19 cellular contexts compared by ENCODE assay signal in the genomic region with DNA sequence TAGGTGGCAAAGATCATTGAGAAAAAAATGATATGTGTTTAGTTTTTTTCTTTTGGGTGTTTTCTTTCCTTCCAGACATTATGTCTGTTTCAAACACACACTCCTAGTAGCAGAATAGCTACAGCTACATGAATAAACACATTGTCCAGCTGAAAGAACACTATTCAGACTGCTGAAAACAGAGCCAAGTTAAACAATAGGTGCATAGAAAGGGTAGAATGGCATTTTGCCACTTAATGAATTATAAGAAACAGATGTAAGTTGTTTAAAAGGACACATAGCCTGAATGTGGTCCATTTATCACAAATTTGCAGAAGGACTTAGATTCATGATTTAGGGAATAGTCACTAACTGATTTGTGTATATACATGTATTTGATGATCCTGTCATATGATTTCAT. TPM values are rescaled to one million over a fixed set of nuclear protein-coding genes. Genes with fewer than 3 reads are reported as not detected.
DNase-seq lines count a peak whose midpoint lies in the region; ATAC-seq and TF ChIP-seq lines count a peak whose summit lies in the region.
"Had no signal": no experiment of that assay in that cellular context is flagged by ENCODE, and none has a peak within 500 bp of the region (broad histone marks: within the 10 kb centered on the region; RNA-seq: fewer than 3 reads in every experiment).

No MANE protein-coding gene starts in this region.

- intact Hi-C loops in left ventricle myocardium superior (cut with micrococcal nuclease) = no loop called here

- no peaks in the 10 kb centered on the region for H3K9me3 ChIP-seq in right atrium auricular region
- H3K9me3 ChIP-seq: thoracic aorta had no signal

- no peak for TF ChIP-seq CTCF in right atrium auricular region (IDR thresholded peaks at IDR 0.05)
- no peak for TF ChIP-seq CTCF in VCaP (conservative IDR thresholded peaks at IDR 0.05)
- no peak for TF ChIP-seq CTCF in fibroblast of the aortic adventitia (IDR thresholded peaks at IDR 0.05; ENCODE audit: insufficient read depth, low read length)

- no peaks in the 10 kb centered on the region for H3K36me3 ChIP-seq in right atrium auricular region
- H3K36me3 ChIP-seq: thoracic aorta had no signal

- DNase-seq in left ventricle myocardium superior (no peak), right atrium auricular region (ENCODE audit: low spot score) (no peak), fibroblast of the aortic adventitia (ENCODE audit: low read depth) (peak; percentile 51), superior temporal gyrus (ENCODE audit: extremely low spot score) (peak; percentile 89), NK-92 (lab: John Stamatoyannopoulos, UW; ENCODE audit: unreplicated experiment) (no peak)
- no peak for DNase-seq in stimulated activated CD4-positive, alpha-beta T cell treated with anti-CD3 and anti-CD28 coated beads, Interleukin-15, amount 100 ng/mL, for 24 hours
- DNase-seq: activated naive CD4-positive, alpha-beta T cell treated with anti-CD3 and anti-CD28 coated beads for 36 hours; effector memory CD8-positive, alpha-beta T cell; foreskin keratinocyte; HFFc6; naive thymus-derived CD8-positive, alpha-beta T cell; NCI-H446; stimulated activated CD4-positive, alpha-beta T cell treated with anti-CD3 and anti-CD28 coated beads, Interleukin-2, amount 100 ng/mL, for 24 hours had no signal

- no peak overlapping the region for H3K4me3 ChIP-seq in right atrium auricular region
- no peak overlapping the region for H3K4me3 ChIP-seq in fibroblast of the aortic adventitia (ENCODE audit: low read depth, low read length)
- H3K4me3 ChIP-seq: SK-N-MC, thoracic aorta had no signal

- H3K27ac ChIP-seq in right atrium auricular region (no peak overlapping the region), VCaP (peak overlapping the region; percentile 50)
- H3K27ac ChIP-seq: foreskin keratinocyte, SK-N-MC, thoracic aorta had no signal

- H3K27me3 ChIP-seq in right atrium auricular region = no peaks in the 10 kb centered on the region
- H3K27me3 ChIP-seq: foreskin keratinocyte had no signal

- no peaks in the 10 kb centered on the region for H3K4me1 ChIP-seq in right atrium auricular region
- H3K4me1 ChIP-seq: foreskin keratinocyte had no signal

- ATAC-seq in left ventricle myocardium superior (peak; percentile 31), GM21390 (IDR thresholded peaks at IDR 0.05; ENCODE audit: unreplicated experiment) (no peak)
- ATAC-seq: effector memory CD8-positive, alpha-beta T cell; foreskin keratinocyte; naive thymus-derived CD8-positive, alpha-beta T cell had no signal

RNA-seq across cellular contexts. Expression of a gene that starts 20.1 kb away (rescaled TPM):
- not detected for total RNA-seq in left ventricle myocardium superior
- total RNA-seq in right atrium auricular region = under 1 TPM in 1 of 2 donors, not detected in 1; 0.35 TPM
- not detected in 2 replicates for total RNA-seq in fibroblast of the aortic adventitia (ENCODE audit: low replicate concordance)
- total RNA-seq: foreskin keratinocyte, HFFc6, OCI-LY7, renal cortical epithelial cell had no signal

RNA-seq across cellular contexts. Expression of a gene that starts 48.9 kb away (rescaled TPM):
- total RNA-seq in left ventricle myocardium superior (not detected), right atrium auricular region (not detected), fibroblast of the aortic adventitia (ENCODE audit: low replicate concordance) (not detected in 2 replicates)
- total RNA-seq: foreskin keratinocyte, HFFc6, OCI-LY7, renal cortical epithelial cell had no signal

Comparison
In these comparisons a context has a peak if more than half of its experiments do, and no peak if none do; other contexts are left out.
1. DNase-seq: peak in fibroblast of the aortic adventitia (single experiment) and superior temporal gyrus (single experiment); none in left ventricle myocardium superior (single experiment), right atrium auricular region (single experiment), NK-92 (single experiment) and stimulated activated CD4-positive, alpha-beta T cell treated with anti-CD3 and anti-CD28 coated beads, Interleukin-15, amount 100 ng/mL, for 24 hours (single experiment).